26 cellular contexts compared by ENCODE assay signal in genomic region chr2:2889141-2889540, GRCh38.
"Had no signal": no experiment of that assay in that cellular context is flagged by ENCODE, and none has a peak within 500 bp of the region (broad histone marks: within the 10 kb centered on the region; RNA-seq: fewer than 3 reads in every experiment).

No MANE protein-coding gene starts in this region.

- ATAC-seq: effector memory CD8-positive, alpha-beta T cell; esophagus mucosa; gastrocnemius medialis; heart right ventricle; left cardiac atrium; left lung; left ventricle myocardium superior; lower lobe of right lung; naive thymus-derived CD4-positive, alpha-beta T cell had no signal

- DNase-seq: cortex of kidney; effector CD8-positive, alpha-beta T cell; effector memory CD8-positive, alpha-beta T cell; erythroblast; esophagus squamous epithelium; foreskin fibroblast; foreskin melanocyte; gastrocnemius medialis; glutamatergic neuron; heart right ventricle; hippocampal formation; left cardiac atrium; left lung; left ventricle myocardium superior; lower lobe of right lung; mesenchymal stem cell; midbrain; naive thymus-derived CD4-positive, alpha-beta T cell had no signal

- H3K4me1 Mint-ChIP-seq: endodermal cell; naive thymus-derived CD4-positive, alpha-beta T cell had no signal

- H3K27ac ChIP-seq: epithelial cell of prostate, esophagus squamous epithelium, gastrocnemius medialis, heart right ventricle, left lung, lower lobe of right lung had no signal

- H3K36me3 Mint-ChIP-seq: naive thymus-derived CD4-positive, alpha-beta T cell had no signal

- H3K4me3 ChIP-seq: esophagus squamous epithelium, gastrocnemius medialis, heart right ventricle, left lung, lower lobe of right lung had no signal

- H3K9me3 Mint-ChIP-seq: dendritic cell treated with granulocyte-macrophage colony-stimulating factor and Interleukin-4, amounts not matched to agents 40 ng/mL and 50 ng/mL, for 4 days; effector memory CD8-positive, alpha-beta T cell; endodermal cell had no signal

- H3K36me3 ChIP-seq: esophagus squamous epithelium, gastrocnemius medialis, heart right ventricle, left lung, lower lobe of right lung had no signal

- H3K4me3 Mint-ChIP-seq: dendritic cell treated with granulocyte-macrophage colony-stimulating factor and Interleukin-4, amounts not matched to agents 40 ng/mL and 50 ng/mL, for 4 days; effector memory CD8-positive, alpha-beta T cell; endodermal cell; naive thymus-derived CD4-positive, alpha-beta T cell had no signal

- H3K27me3 ChIP-seq: esophagus squamous epithelium, gastrocnemius medialis had no signal

- H3K4me1 ChIP-seq: esophagus squamous epithelium, gastrocnemius medialis, heart right ventricle, left lung, lower lobe of right lung had no signal

- FAIRE-seq: colon, endometrium, islet of Langerhans, keratinocyte had no signal

- H3K27me3 Mint-ChIP-seq: dendritic cell treated with granulocyte-macrophage colony-stimulating factor and Interleukin-4, amounts not matched to agents 40 ng/mL and 50 ng/mL, for 4 days had no signal

- H3K27ac Mint-ChIP-seq: dendritic cell treated with granulocyte-macrophage colony-stimulating factor and Interleukin-4, amounts not matched to agents 40 ng/mL and 50 ng/mL, for 4 days; effector memory CD8-positive, alpha-beta T cell; endodermal cell; naive thymus-derived CD4-positive, alpha-beta T cell had no signal
